8 cellular contexts compared by ENCODE assay signal in genomic region chr3:185976977-185977678, GRCh38. TPM values are rescaled to one million over a fixed set of nuclear protein-coding genes. Genes with fewer than 3 reads are reported as not detected.
A peak's percentile ranks its signal among the peaks of the same experiment; 100 is the strongest.
DNase-seq lines count a peak whose midpoint lies in the region; ATAC-seq, FAIRE-seq and TF ChIP-seq lines count a peak whose summit lies in the region.

No MANE protein-coding gene starts in this region.

- no peak for TF ChIP-seq EP300 in gastroesophageal sphincter (IDR thresholded peaks at IDR 0.05)
- TF ChIP-seq EP300 in tibial nerve (IDR thresholded peaks at IDR 0.05) = no peak

- no peak overlapping the region for H3K4me3 Mint-ChIP-seq in GM23338

- no peaks in the 10 kb centered on the region for H3K4me1 Mint-ChIP-seq in GM23338

- no peak overlapping the region for H3K4me2 ChIP-seq in GM23338

- H3K27me3 Mint-ChIP-seq in GM23338 (ENCODE audit: insufficient read depth, low read depth, poor library complexity) = peaks cover 8% of the 10 kb centered on the region

- no peak for FAIRE-seq in pancreas (lab: Jason Lieb, UNC)

- no peak overlapping the region for H2AFZ ChIP-seq in GM23338

- no peaks in the 10 kb centered on the region for H3F3A ChIP-seq in GM23338 (replicated peaks; ENCODE audit: low read depth)

- H3K9me3 ChIP-seq in gastroesophageal sphincter = no peaks in the 10 kb centered on the region
- no peaks in the 10 kb centered on the region for H3K9me3 ChIP-seq in pancreas
- H3K9me3 ChIP-seq in tibial nerve = no peaks in the 10 kb centered on the region

- intact Hi-C loops in pancreas (cut with DNase I) = no loop called here

- H3K36me3 ChIP-seq in GM23338 (ENCODE audit: insufficient read depth) (no peaks in the 10 kb centered on the region), gastroesophageal sphincter (no peaks in the 10 kb centered on the region), pancreas (no peaks in the 10 kb centered on the region), tibial nerve (no peaks in the 10 kb centered on the region)

- H3K79me2 ChIP-seq in GM23338 (replicated peaks; ENCODE audit: insufficient read depth) = no peaks in the 10 kb centered on the region

- H3K4me3 ChIP-seq in GM23338 (no peak overlapping the region), gastroesophageal sphincter (no peak overlapping the region), pancreas (no peak overlapping the region), tibial nerve (no peak overlapping the region)

- no peaks in the 10 kb centered on the region for H3K9me3 Mint-ChIP-seq in GM23338

- H3K36me3 Mint-ChIP-seq in GM23338 (ENCODE audit: low read depth) = no peaks in the 10 kb centered on the region

- H3K4me1 ChIP-seq in GM23338 (ENCODE audit: insufficient read depth) (no peaks in the 10 kb centered on the region), gastroesophageal sphincter (no peaks in the 10 kb centered on the region), pancreas (no peaks in the 10 kb centered on the region), tibial nerve (peaks cover 0 to 3% (median 0%) of the 10 kb centered on the region in 4 donors)

- DNase-seq in ELR (ENCODE audit: low read depth) (peak; percentile 75), GM23338 (ENCODE audit: low spot score) (peak; percentile 87), M059J (ENCODE audit: low read depth) (peak; percentile 66), SK-N-DZ (ENCODE audit: low spot score) (peak; percentile 51), pancreas (peak; percentile 52 to 97 (median 80)), tibial nerve (ENCODE audit: low spot score in 2 of 2) (peak; percentile 66 to 79)
- peak; percentile 80 for DNase-seq in activated gamma-delta T cell treated with anti-CD3 and anti-CD28 coated beads, Interleukin-2, amount 50 U/mL, for 16 hours (ENCODE audit: low read depth)

- no peak for TF ChIP-seq POLR2A in gastroesophageal sphincter (IDR thresholded peaks at IDR 0.05)
- no peak for TF ChIP-seq POLR2A in tibial nerve (IDR thresholded peaks at IDR 0.05)

- ATAC-seq in GM23338 (peak; percentile 97), gastroesophageal sphincter (peak; percentile 62), pancreas (peak; percentile 76 to 95 (median 94))

- H3K9me2 ChIP-seq in GM23338 (ENCODE audit: insufficient read depth) = no peaks in the 10 kb centered on the region

- peak; percentile 96 to 98 for TF ChIP-seq CTCF in GM23338 (conservative IDR thresholded peaks at IDR 0.05; ENCODE audit: low read depth in 2 of 2)
- TF ChIP-seq CTCF in gastroesophageal sphincter (IDR thresholded peaks at IDR 0.05) = peak; percentile 44 to 79 (median 72)
- TF ChIP-seq CTCF in pancreas (IDR thresholded peaks at IDR 0.05) = peak; percentile 70 to 91 (median 76)
- peak; percentile 69 to 82 (median 73) for TF ChIP-seq CTCF in tibial nerve (IDR thresholded peaks at IDR 0.05)

- no peak overlapping the region for H3K27ac Mint-ChIP-seq in GM23338

- no peak overlapping the region for H3K27ac ChIP-seq in GM23338 (ENCODE audit: low read depth)
- no peak overlapping the region for H3K27ac ChIP-seq in gastroesophageal sphincter
- no peak overlapping the region for H3K27ac ChIP-seq in pancreas
- no peak overlapping the region for H3K27ac ChIP-seq in tibial nerve

- no peaks in the 10 kb centered on the region for H4K20me1 ChIP-seq in GM23338 (replicated peaks; ENCODE audit: insufficient read depth)

- H3K27me3 ChIP-seq in GM23338 (ENCODE audit: insufficient read depth) (no peaks in the 10 kb centered on the region), gastroesophageal sphincter (no peaks in the 10 kb centered on the region), pancreas (no peaks in the 10 kb centered on the region), tibial nerve (no peaks in the 10 kb centered on the region)

- WGBS in gastroesophageal sphincter (ENCODE audit: low coverage in 1 of 2), 2 donors = 42 to 43% methylated on average over 6 of the region's 6 CpGs
- 40 to 41% methylated on average over 6 of the region's 6 CpGs for WGBS in pancreas, 2 donors
- WGBS in tibial nerve, 2 donors = 40% methylated on average over 6 of the region's 6 CpGs

TF ChIP-seq in GM23338, 12 proteins besides CTCF, POLR2A, EP300 and RAD21:
- TF ChIP-seq ZNF114 (CRISPR knock-in tag; IDR thresholded peaks at IDR 0.05) (no peak), REST (IDR thresholded peaks at IDR 0.05; ENCODE audit: unreplicated experiment) (no peak), NANOG (IDR thresholded peaks at IDR 0.05; ENCODE audit: borderline replicate concordance) (no peak), CREB1 (CRISPR knock-in tag; IDR thresholded peaks at IDR 0.05; ENCODE audit: low read depth) (no peak), STAT1 (IDR thresholded peaks at IDR 0.05; ENCODE audit: unreplicated experiment) (no peak), POLR2AphosphoS5 (IDR thresholded peaks at IDR 0.05; ENCODE audit: low read depth) (no peak), ETS1 (IDR thresholded peaks at IDR 0.05) (no peak)

RNA-seq across cellular contexts. Expression of gene TRA2B, which starts 39.3 kb away (rescaled TPM):
- total RNA-seq in GM23338 (2014; rRNA removed; shearing (Covaris generic)) = 323 and 602 TPM in 2 replicates
- 360 and 368 TPM in 2 replicates for polyA plus RNA-seq in GM23338 (2016; fragmentation: Nextera tagmentation; extraction: Ambion mirVana)
- 268 and 348 TPM in 2 replicates for total RNA-seq in M059J (2014; rRNA removed; shearing (Covaris generic))
- 316 and 673 TPM in 2 replicates for polyA plus RNA-seq in SK-N-DZ (2014; cell fraction: cytosol; rRNA removed)
- polyA plus RNA-seq in SK-N-DZ (2014; cell fraction: nucleus; rRNA removed) = 282 and 334 TPM in 2 replicates
- 100 to 1,000 TPM in 3 of 4 donors, 10 to 100 TPM in 1; 87.1 to 181 (median 129) TPM for total RNA-seq in gastroesophageal sphincter
- 10 to 100 TPM; 27.4 to 59.1 (median 47.3) TPM for total RNA-seq in pancreas
- 10 to 100 TPM; 44.1 to 79.2 TPM for polyA plus RNA-seq in pancreas
- total RNA-seq in tibial nerve = 100 to 1,000 TPM; 134 to 216 (median 201) TPM
